ENCODE assay signal across 8 cellular contexts in genomic region chr19:10332965-10333757, GRCh38. TPM values are rescaled to one million over a fixed set of nuclear protein-coding genes. Genes with fewer than 3 reads are reported as not detected.
DNase-seq lines count a peak whose midpoint lies in the region; ATAC-seq and TF ChIP-seq lines count a peak whose summit lies in the region.

RAVER1 (minus strand) TSS chr19:10333529; CDS start chr19:10333507, 22 bp downstream.

- H3K27me3 ChIP-seq in mucosa of rectum (ENCODE audit: control insufficient read depth in 2 of 2, insufficient read depth in 2 of 2, low read length in 2 of 2), result no peaks in the 10 kb centered on the region

- H3K9ac ChIP-seq in mucosa of rectum (ENCODE audit: low read depth in 1 of 2, low read length in 2 of 2), result peak within 1 kb of the TSS; percentile 72 to 84

- DNase-seq in DMS79 (lab: John Stamatoyannopoulos, UW), result peak; percentile 93
- peak; percentile 90 for DNase-seq in KG1 (lab: John Stamatoyannopoulos, UW)
- DNase-seq in activated T-cell treated with anti-CD3 and anti-CD28 coated beads, Interleukin-2, amount 50 U/mL, for 1 hour, result peak; percentile 97
- peak; percentile 86 for DNase-seq in epithelial cell of prostate (ENCODE audit: low read depth, low spot score)
- peak; percentile 93 to 97 for DNase-seq in stimulated activated CD8-positive, alpha-beta memory T cell treated with anti-CD3 and anti-CD28 coated beads, Interleukin-4, amount 100 ng/mL, for 4 hours (ENCODE audit: low read depth in 2 of 2, low spot score in 1 of 2)

- H3K4me3 ChIP-seq in mucosa of rectum (ENCODE audit: low read length in 2 of 2), result peak within 1 kb of the TSS; percentile 87 to 95

- peak within 1 kb of the TSS; percentile 67 for H3K27ac ChIP-seq in epithelial cell of prostate
- peak within 1 kb of the TSS; percentile 85 to 89 for H3K27ac ChIP-seq in mucosa of rectum (ENCODE audit: low read depth in 2 of 2, low read length in 2 of 2)

- H3K36me3 ChIP-seq in mucosa of rectum (ENCODE audit: control insufficient read depth in 2 of 2, insufficient read depth in 2 of 2, low read length in 2 of 2), result peaks cover 19 to 22% of the 10 kb centered on the region in 2 donors

- no peaks in the 10 kb centered on the region for H3K9me3 ChIP-seq in mucosa of rectum (ENCODE audit: control insufficient read depth in 2 of 2, low read length in 2 of 2)

- H3K4me1 ChIP-seq in mucosa of rectum (ENCODE audit: control insufficient read depth in 2 of 2, insufficient read depth in 2 of 2, low read length in 2 of 2), result peaks cover 23 to 25% of the 10 kb centered on the region in 2 donors

- peak; percentile 79 for ATAC-seq in GM21737 (IDR thresholded peaks at IDR 0.05; ENCODE audit: unreplicated experiment)

TF ChIP-seq in PFSK-1, 5 proteins besides CTCF, POLR2A, EP300 and RAD21:
- TF ChIP-seq SIN3A (IDR thresholded peaks at IDR 0.05; ENCODE audit: borderline replicate concordance, insufficient read depth, low read length) (peak; percentile 10; the same call in 1 of the 2 replicates), POLR2AphosphoS5 (IDR thresholded peaks at IDR 0.05; ENCODE audit: low read depth, low read length) (peak; percentile 84), FOXP2 (optimal IDR thresholded peaks at IDR 0.05; ENCODE audit: borderline replicate concordance, extremely low read depth, extremely low read length, insufficient read depth) (peak; percentile 53), TAF1 (IDR thresholded peaks at IDR 0.05; ENCODE audit: borderline replicate concordance, insufficient read depth, low read length) (peak; percentile 88), REST (IDR thresholded peaks at IDR 0.05; ENCODE audit: insufficient read depth in 1 of 2, low read depth in 2 of 2, low read length in 2 of 2) (no peak)

RNA-seq across cellular contexts. Expression of gene RAVER1, which starts in this region (rescaled TPM):
- 71.3 TPM for polyA plus RNA-seq in PFSK-1 (2012; ENCODE audit: insufficient read length, low read depth)

Comparison
In these comparisons a context has a peak if more than half of its experiments do, and no peak if none do; other contexts are left out.
1. Peak in every context shown above with its lines: DNase-seq, ATAC-seq, H3K4me3 ChIP-seq and H3K27ac ChIP-seq.